In the genomic region with DNA sequence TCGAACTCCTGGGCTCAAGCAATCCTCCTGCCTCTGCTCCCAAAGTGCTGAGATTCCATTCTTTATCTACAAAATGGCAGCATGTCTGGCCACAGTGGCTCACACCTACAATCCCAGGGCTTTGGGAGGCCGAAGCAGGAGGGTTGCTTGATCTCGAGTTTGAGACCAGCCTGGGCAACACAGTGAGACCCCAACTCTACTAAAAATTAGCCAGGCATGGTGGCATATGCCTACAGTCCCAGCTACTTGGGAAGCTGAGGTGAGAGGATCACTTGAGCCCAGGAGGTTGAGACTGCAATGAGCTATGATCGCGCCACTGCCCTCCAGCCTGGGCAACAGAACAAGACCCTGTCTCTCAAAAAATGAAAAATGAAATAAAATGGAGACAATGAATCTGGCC, we compare ENCODE assay signal across 26 cellular contexts. TPM values are rescaled to one million over a fixed set of nuclear protein-coding genes. Genes with fewer than 3 reads are reported as not detected.
DNase-seq lines count a peak whose midpoint lies in the region; ATAC-seq, FAIRE-seq and TF ChIP-seq lines count a peak whose summit lies in the region.
"Had no signal": no experiment of that assay in that cellular context is flagged by ENCODE, and none has a peak within 500 bp of the region (broad histone marks: within the 10 kb centered on the region; RNA-seq: fewer than 3 reads in every experiment).

No MANE protein-coding gene starts in this region.

- no peaks in the 10 kb centered on the region for H3K9me3 ChIP-seq in endocrine pancreas (ENCODE audit: control insufficient read depth, low read length)
- H3K9me3 ChIP-seq: upper lobe of right lung had no signal

- H3K4me3 Mint-ChIP-seq in activated CD8-positive, alpha-beta T cell treated with anti-CD3 and anti-CD28 coated beads, Interleukin-2, amount 10 ng/mL, durations not matched to agents 7 days and 5 days: no peak overlapping the region
- H3K4me3 Mint-ChIP-seq in activated CD8-positive, alpha-beta T cell treated with anti-CD3 and anti-CD28 coated beads for 36 hours: no peak overlapping the region
- H3K4me3 Mint-ChIP-seq: activated CD4-positive, alpha-beta T cell treated with anti-CD3 and anti-CD28 coated beads, Interleukin-2, amount 10 ng/mL, durations not matched to agents 7 days and 5 days; CD8-positive, alpha-beta T cell; dendritic cell treated with granulocyte-macrophage colony-stimulating factor and Interleukin-4, amounts not matched to agents 40 ng/mL and 50 ng/mL, for 4 days; mesothelial cell of epicardium had no signal

- H3K27me3 Mint-ChIP-seq in activated CD8-positive, alpha-beta T cell treated with anti-CD3 and anti-CD28 coated beads, Interleukin-2, amount 10 ng/mL, durations not matched to agents 7 days and 5 days (ENCODE audit: low read depth): no peaks in the 10 kb centered on the region
- H3K27me3 Mint-ChIP-seq in activated CD8-positive, alpha-beta T cell treated with anti-CD3 and anti-CD28 coated beads for 36 hours: no peaks in the 10 kb centered on the region
- H3K27me3 Mint-ChIP-seq: activated CD4-positive, alpha-beta T cell treated with anti-CD3 and anti-CD28 coated beads, Interleukin-2, amount 10 ng/mL, durations not matched to agents 7 days and 5 days; dendritic cell treated with granulocyte-macrophage colony-stimulating factor and Interleukin-4, amounts not matched to agents 40 ng/mL and 50 ng/mL, for 4 days; naive thymus-derived CD4-positive, alpha-beta T cell had no signal

- H3K4me1 Mint-ChIP-seq in activated CD8-positive, alpha-beta T cell treated with anti-CD3 and anti-CD28 coated beads, Interleukin-2, amount 10 ng/mL, durations not matched to agents 7 days and 5 days (ENCODE audit: low read depth): peaks cover 28% of the 10 kb centered on the region
- peaks cover 38% of the 10 kb centered on the region for H3K4me1 Mint-ChIP-seq in activated CD8-positive, alpha-beta T cell treated with anti-CD3 and anti-CD28 coated beads for 36 hours (ENCODE audit: low read depth)

- H3K4me1 ChIP-seq in endocrine pancreas (ENCODE audit: control insufficient read depth, insufficient read depth, low read length) (no peaks in the 10 kb centered on the region), rectal smooth muscle tissue (ENCODE audit: control insufficient read depth, insufficient read depth, low read length) (peaks cover 33% of the 10 kb centered on the region)

- no peak for TF ChIP-seq CTCF in activated CD8-positive, alpha-beta T cell treated with anti-CD3 and anti-CD28 coated beads for 36 hours (IDR thresholded peaks at IDR 0.05)

- POLR2A ChIA-PET in activated CD8-positive, alpha-beta T cell treated with anti-CD3 and anti-CD28 coated beads, Interleukin-2, amount 10 ng/mL, durations not matched to agents 7 days and 5 days (lab: Charles Lee): interaction anchor here (1.2 kb wide), 1 partner anchor 23 kb away, joined by 3 read pairs; no protein-coding TSS in a partner anchor
- POLR2A ChIA-PET in activated CD8-positive, alpha-beta T cell treated with anti-CD3 and anti-CD28 coated beads for 36 hours (lab: Charles Lee): interaction anchor here (0.6 to 1.7 kb wide), 5 partner anchors 10 to 68 kb away, joined by 3 to 5 read pairs (median 4); a partner anchor contains a TSS

- H3K27ac Mint-ChIP-seq in activated CD8-positive, alpha-beta T cell treated with anti-CD3 and anti-CD28 coated beads, Interleukin-2, amount 10 ng/mL, durations not matched to agents 7 days and 5 days: peak overlapping the region; percentile 24
- no peak overlapping the region for H3K27ac Mint-ChIP-seq in activated CD8-positive, alpha-beta T cell treated with anti-CD3 and anti-CD28 coated beads for 36 hours
- H3K27ac Mint-ChIP-seq: CD8-positive, alpha-beta T cell; dendritic cell treated with granulocyte-macrophage colony-stimulating factor and Interleukin-4, amounts not matched to agents 40 ng/mL and 50 ng/mL, for 4 days; mesothelial cell of epicardium had no signal

- FAIRE-seq in GM19239 (lab: Jason Lieb, UNC): no peak
- FAIRE-seq: keratinocyte had no signal

- H3K9ac ChIP-seq in endocrine pancreas (ENCODE audit: control insufficient read depth, insufficient read depth, low read length) (peak overlapping the region; percentile 17), rectal smooth muscle tissue (ENCODE audit: low read length) (no peak overlapping the region)

- ATAC-seq in activated CD8-positive, alpha-beta T cell treated with anti-CD3 and anti-CD28 coated beads, Interleukin-2, amount 10 ng/mL, durations not matched to agents 7 days and 5 days: no peak
- no peak for ATAC-seq in activated CD8-positive, alpha-beta T cell treated with anti-CD3 and anti-CD28 coated beads for 36 hours
- no peak for ATAC-seq in GM21360 (IDR thresholded peaks at IDR 0.05; ENCODE audit: unreplicated experiment)
- ATAC-seq: CD8-positive, alpha-beta T cell; naive thymus-derived CD4-positive, alpha-beta T cell; upper lobe of right lung had no signal

- H3K27me3 ChIP-seq in endocrine pancreas (ENCODE audit: control insufficient read depth, insufficient read depth, low read length) (no peaks in the 10 kb centered on the region), rectal smooth muscle tissue (ENCODE audit: control insufficient read depth, insufficient read depth, low read length) (no peaks in the 10 kb centered on the region)
- H3K27me3 ChIP-seq: cardiac muscle cell, upper lobe of right lung had no signal

- no peak for DNase-seq in activated CD8-positive, alpha-beta T cell treated with anti-CD3 and anti-CD28 coated beads, Interleukin-2, amount 10 ng/mL, durations not matched to agents 7 days and 5 days
- DNase-seq in activated CD8-positive, alpha-beta T cell treated with anti-CD3 and anti-CD28 coated beads for 36 hours: no peak
- no peak for DNase-seq in GM19239 (ENCODE audit: insufficient read length, low spot score)
- no peak for DNase-seq in NCI-H2107 (lab: John Stamatoyannopoulos, UW)
- no peak for DNase-seq in iPS-NIHi11 (ENCODE audit: low spot score)
- DNase-seq: activated CD4-positive, alpha-beta T cell treated with anti-CD3 and anti-CD28 coated beads, Interleukin-2, amount 10 ng/mL, durations not matched to agents 7 days and 5 days; activated naive CD4-positive, alpha-beta T cell treated with anti-CD3 and anti-CD28 coated beads, Interleukin-2, amount 50 U/mL, for 16 hours; CD8-positive, alpha-beta T cell; KBM-7; naive thymus-derived CD4-positive, alpha-beta T cell; NCI-H1105 treated with DMSO at 0.1 percent for 48 hours; NCI-H1930; NCI-H526 treated with DMSO at 0.1 percent for 48 hours; SHP77 treated with DMSO at 0.1 percent for 48 hours; stimulated activated CD4-positive, alpha-beta T cell treated with anti-CD3 and anti-CD28 coated beads, Interleukin-2, amount 100 ng/mL, for 24 hours; upper lobe of right lung had no signal

- peaks cover 10% of the 10 kb centered on the region for H3K36me3 Mint-ChIP-seq in activated CD8-positive, alpha-beta T cell treated with anti-CD3 and anti-CD28 coated beads, Interleukin-2, amount 10 ng/mL, durations not matched to agents 7 days and 5 days (ENCODE audit: low read depth)
- no peaks in the 10 kb centered on the region for H3K36me3 Mint-ChIP-seq in activated CD8-positive, alpha-beta T cell treated with anti-CD3 and anti-CD28 coated beads for 36 hours (ENCODE audit: low read depth)
- H3K36me3 Mint-ChIP-seq: mesothelial cell of epicardium had no signal

- intact Hi-C loops in activated CD8-positive, alpha-beta T cell treated with anti-CD3 and anti-CD28 coated beads for 36 hours (cut with micrococcal nuclease): no loop called here

- H3K4me3 ChIP-seq in endocrine pancreas (ENCODE audit: control insufficient read depth, insufficient read depth, low read length) (no peak overlapping the region), rectal smooth muscle tissue (ENCODE audit: low read length) (no peak overlapping the region)
- H3K4me3 ChIP-seq: cardiac muscle cell, upper lobe of right lung had no signal

- H3K9me3 Mint-ChIP-seq in activated CD8-positive, alpha-beta T cell treated with anti-CD3 and anti-CD28 coated beads, Interleukin-2, amount 10 ng/mL, durations not matched to agents 7 days and 5 days (ENCODE audit: insufficient read depth): no peaks in the 10 kb centered on the region
- H3K9me3 Mint-ChIP-seq in activated CD8-positive, alpha-beta T cell treated with anti-CD3 and anti-CD28 coated beads for 36 hours: no peaks in the 10 kb centered on the region
- H3K9me3 Mint-ChIP-seq: activated CD4-positive, alpha-beta T cell treated with anti-CD3 and anti-CD28 coated beads, Interleukin-2, amount 10 ng/mL, durations not matched to agents 7 days and 5 days; CD8-positive, alpha-beta T cell; dendritic cell treated with granulocyte-macrophage colony-stimulating factor and Interleukin-4, amounts not matched to agents 40 ng/mL and 50 ng/mL, for 4 days; mesothelial cell of epicardium had no signal

- H3K27ac ChIP-seq in rectal smooth muscle tissue (ENCODE audit: low read depth, low read length): peak overlapping the region; percentile 11

- peaks cover 5% of the 10 kb centered on the region for H3K36me3 ChIP-seq in endocrine pancreas (ENCODE audit: control insufficient read depth, insufficient read depth, low read length)
- H3K36me3 ChIP-seq in rectal smooth muscle tissue (ENCODE audit: control insufficient read depth, insufficient read depth, low read length): no peaks in the 10 kb centered on the region
- H3K36me3 ChIP-seq: cardiac muscle cell had no signal

- CTCF ChIA-PET in activated CD8-positive, alpha-beta T cell treated with anti-CD3 and anti-CD28 coated beads, Interleukin-2, amount 10 ng/mL, durations not matched to agents 7 days and 5 days (lab: Charles Lee): interaction anchor here (0.6 to 1.5 kb wide), 2 partner anchors 14 to 204 kb away, joined by 3 to 4 read pairs; no protein-coding TSS in a partner anchor
- CTCF ChIA-PET in activated CD8-positive, alpha-beta T cell treated with anti-CD3 and anti-CD28 coated beads for 36 hours (lab: Charles Lee): interaction anchor here (1.2 kb wide), 1 partner anchor 25 kb away, joined by 3 read pairs; a partner anchor contains a TSS

RNA-seq across cellular contexts. Expression of a gene that starts 6.1 kb away (rescaled TPM):
- 100 to 1,000 TPM in 1 of 2 experiments, 10 to 100 TPM in 1; 90.0 to 103 TPM for total RNA-seq in activated CD8-positive, alpha-beta T cell treated with anti-CD3 and anti-CD28 coated beads, Interleukin-2, amount 10 ng/mL, durations not matched to agents 7 days and 5 days
- total RNA-seq in activated CD8-positive, alpha-beta T cell treated with anti-CD3 and anti-CD28 coated beads for 36 hours: 10 to 100 TPM; 43.9 to 47.2 TPM

RNA-seq across cellular contexts. Expression of a gene that starts 24.7 kb away (rescaled TPM):
- 10 to 100 TPM; 12.6 to 13.0 TPM for total RNA-seq in activated CD8-positive, alpha-beta T cell treated with anti-CD3 and anti-CD28 coated beads, Interleukin-2, amount 10 ng/mL, durations not matched to agents 7 days and 5 days
- total RNA-seq in activated CD8-positive, alpha-beta T cell treated with anti-CD3 and anti-CD28 coated beads for 36 hours: 10 to 100 TPM; 10.4 to 11.0 TPM

RNA-seq across cellular contexts. Expression of a gene that starts 37.0 kb away (rescaled TPM):
- total RNA-seq in activated CD8-positive, alpha-beta T cell treated with anti-CD3 and anti-CD28 coated beads, Interleukin-2, amount 10 ng/mL, durations not matched to agents 7 days and 5 days: under 1 TPM; 0.05 to 0.44 TPM
- under 1 TPM; 0.18 to 0.43 TPM for total RNA-seq in activated CD8-positive, alpha-beta T cell treated with anti-CD3 and anti-CD28 coated beads for 36 hours
- total RNA-seq: A172; activated CD4-positive, alpha-beta T cell treated with anti-CD3 and anti-CD28 coated beads, Interleukin-2, amount 10 ng/mL, durations not matched to agents 7 days and 5 days; CD8-positive, alpha-beta T cell; HT1080; MCF 10A had no signal
